1 cellular context compared by ENCODE assay signal in genomic region chr1:206672011-206672688, GRCh38.
TF ChIP-seq lines count a peak whose summit lies in the region.

No MANE protein-coding gene starts in this region.

TF ChIP-seq in GM23338, 12 proteins besides CTCF, POLR2A, EP300 and RAD21 (continued from another document):
- TF ChIP-seq ZNF331 (CRISPR knock-in tag; IDR thresholded peaks at IDR 0.05; ENCODE audit: low read depth) = no peak
- no peak for TF ChIP-seq EZH2 (IDR thresholded peaks at IDR 0.05; ENCODE audit: low read depth, unreplicated experiment)
- TF ChIP-seq JUNB (IDR thresholded peaks at IDR 0.05; ENCODE audit: unreplicated experiment) = no peak
- TF ChIP-seq REST (IDR thresholded peaks at IDR 0.05; ENCODE audit: unreplicated experiment) = no peak
- TF ChIP-seq CREB1 (CRISPR knock-in tag; IDR thresholded peaks at IDR 0.05; ENCODE audit: low read depth) = no peak
- no peak for TF ChIP-seq EZH2phosphoT487 (IDR thresholded peaks at IDR 0.05; ENCODE audit: unreplicated experiment)
- TF ChIP-seq NANOG (IDR thresholded peaks at IDR 0.05; ENCODE audit: borderline replicate concordance) = no peak
- TF ChIP-seq STAT1 (IDR thresholded peaks at IDR 0.05; ENCODE audit: unreplicated experiment) = no peak
- TF ChIP-seq ZNF114 (CRISPR knock-in tag; IDR thresholded peaks at IDR 0.05) = no peak
